Comparison of ENCODE assay signal across 10 cellular contexts in the genomic region with DNA sequence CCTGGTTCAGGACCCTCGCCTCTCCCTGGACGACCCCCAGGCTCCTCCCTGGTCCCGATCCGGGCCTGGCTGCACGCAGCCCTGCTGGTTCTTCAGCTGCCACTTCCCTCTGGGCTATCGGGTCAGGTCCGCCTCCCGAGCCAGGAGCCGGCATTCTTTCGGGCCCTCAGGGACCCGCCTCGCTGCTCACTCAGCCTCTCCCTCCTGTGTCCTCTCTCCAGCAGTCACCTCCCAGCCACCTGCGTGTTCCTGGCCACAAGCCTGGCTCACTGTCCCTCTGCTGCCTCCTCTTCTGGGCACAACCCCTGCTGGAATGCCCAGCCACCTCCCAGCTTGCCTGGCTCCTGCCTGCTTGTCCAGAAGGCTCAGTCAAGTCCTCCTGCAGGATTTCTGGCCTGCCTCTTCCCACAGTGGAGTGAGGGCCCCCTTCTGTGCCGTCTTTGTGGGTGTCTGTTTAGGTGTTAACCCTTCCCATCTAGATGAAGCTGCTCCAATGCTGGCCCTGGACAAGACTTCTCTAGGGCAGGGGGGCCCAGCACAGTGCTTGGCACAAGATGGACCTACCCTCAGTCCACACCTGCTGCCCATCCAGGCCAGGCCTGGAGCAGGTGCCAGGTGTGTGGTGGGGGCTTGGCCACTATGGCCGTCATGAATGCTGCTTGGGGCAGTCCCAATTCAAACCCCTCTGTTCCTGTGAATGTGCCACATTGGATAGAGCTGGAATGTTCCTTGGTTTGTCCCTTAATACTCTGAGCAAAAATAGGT. TPM values are rescaled to one million over a fixed set of nuclear protein-coding genes. Genes with fewer than 3 reads are reported as not detected.
DNase-seq lines count a peak whose midpoint lies in the region; ATAC-seq and TF ChIP-seq lines count a peak whose summit lies in the region.
"Had no signal": no experiment of that assay in that cellular context is flagged by ENCODE, and none has a peak within 500 bp of the region (broad histone marks: within the 10 kb centered on the region; RNA-seq: fewer than 3 reads in every experiment).

No MANE protein-coding gene starts in this region.

- H3K9me3 ChIP-seq in tibial artery, result no peaks in the 10 kb centered on the region

- no peaks in the 10 kb centered on the region for H3K9me3 Mint-ChIP-seq in mesothelial cell of epicardium
- H3K9me3 Mint-ChIP-seq: activated T-cell treated with anti-CD3 and anti-CD28 coated beads, Interleukin-2, amount 50 U/mL, for 72 hours had no signal

- H3K4me3 ChIP-seq in tibial artery, result peak overlapping the region; percentile 83 to 84

- no peak for ATAC-seq in GM19035 (IDR thresholded peaks at IDR 0.05; ENCODE audit: unreplicated experiment)
- ATAC-seq: activated T-cell treated with anti-CD3 and anti-CD28 coated beads, Interleukin-2, amount 50 U/mL, for 72 hours had no signal

- H3K4me1 Mint-ChIP-seq in mesothelial cell of epicardium, result peaks cover 42% of the 10 kb centered on the region

- H3K27ac ChIP-seq in tibial artery, result peak overlapping the region; percentile 80 to 89
- H3K27ac ChIP-seq: 22Rv1 had no signal

- peak; percentile 32 for DNase-seq in DMS53 (lab: John Stamatoyannopoulos, UW)
- no peak for DNase-seq in DMS53 treated with DMSO at 0.1 percent for 48 hours (lab: John Stamatoyannopoulos, UW; ENCODE audit: unreplicated experiment)
- peak; percentile 44 for DNase-seq in cerebellum (ENCODE audit: low spot score)
- no peak for DNase-seq in mesothelial cell of epicardium (ENCODE audit: low spot score in 2 of 2, unreplicated experiment in 2 of 2)
- peak in 1 of 2 donors; percentile 84 for DNase-seq in tibial artery
- no peak for DNase-seq in GM19240 (ENCODE audit: insufficient read length, low spot score)
- no peak for DNase-seq in glomerular visceral epithelial cell (ENCODE audit: extremely low spot score)
- DNase-seq: activated T-cell treated with anti-CD3 and anti-CD28 coated beads, Interleukin-2, amount 50 U/mL, for 72 hours had no signal

- peaks cover 6% of the 10 kb centered on the region for H3K27me3 Mint-ChIP-seq in mesothelial cell of epicardium (ENCODE audit: low read depth)

- H3K4me1 ChIP-seq in tibial artery, result peaks cover 0 to 73% (median 62%) of the 10 kb centered on the region in 4 donors

- H3K27ac Mint-ChIP-seq in mesothelial cell of epicardium, result no peak overlapping the region
- H3K27ac Mint-ChIP-seq: activated T-cell treated with anti-CD3 and anti-CD28 coated beads, Interleukin-2, amount 50 U/mL, for 72 hours had no signal

- no peaks in the 10 kb centered on the region for H3K36me3 ChIP-seq in tibial artery

- H3K27me3 ChIP-seq in tibial artery, result no peaks in the 10 kb centered on the region

- intact Hi-C loops in tibial artery (cut with DNase I; ENCODE audit: low total_unique reads), result no loop called here

- no peak for TF ChIP-seq CTCF in mesothelial cell of epicardium (IDR thresholded peaks at IDR 0.05; ENCODE audit: unreplicated experiment)
- no peak for TF ChIP-seq CTCF in tibial artery (IDR thresholded peaks at IDR 0.05)

- peak overlapping the region; percentile 83 for H3K4me3 Mint-ChIP-seq in mesothelial cell of epicardium

- no peaks in the 10 kb centered on the region for H3K36me3 Mint-ChIP-seq in mesothelial cell of epicardium

RNA-seq across cellular contexts. Expression of a gene that starts 2.2 kb away (rescaled TPM):
- total RNA-seq in cerebellum, result 7.2 TPM
- 31.5 to 35.5 TPM (median 34.2 TPM) in 3 replicates for total RNA-seq in mesothelial cell of epicardium

Comparison
In these comparisons a context has a peak if more than half of its experiments do, and no peak if none do; other contexts are left out.
1. DNase-seq: peak in DMS53 (single experiment) and cerebellum (single experiment); none in DMS53 treated with DMSO at 0.1 percent for 48 hours (single experiment), mesothelial cell of epicardium (0 of 2), GM19240 (single experiment) and glomerular visceral epithelial cell (single experiment).